In genomic region chr19:862529-863304, GRCh38 we compare ENCODE assay signal across 8 cellular contexts. TPM values are rescaled to one million over a fixed set of nuclear protein-coding genes. Genes with fewer than 3 reads are reported as not detected.
A peak's percentile ranks its signal among the peaks of the same experiment; 100 is the strongest.
DNase-seq lines count a peak whose midpoint lies in the region; ATAC-seq and TF ChIP-seq lines count a peak whose summit lies in the region.

No MANE protein-coding gene starts in this region.

- H3K27me3 ChIP-seq in GM06990 (replicated peaks; ENCODE audit: control insufficient read depth, insufficient read depth, low read length) (no peaks in the 10 kb centered on the region), SJCRH30 (no peaks in the 10 kb centered on the region), right cardiac atrium (ENCODE audit: control insufficient read depth, insufficient read depth) (no peaks in the 10 kb centered on the region)

- no peak for TF ChIP-seq CTCF in GM06990 (IDR thresholded peaks at IDR 0.05; ENCODE audit: insufficient read depth, low read length, poor library complexity, severe bottlenecking)

- 22% methylated on average over 51 of the region's 51 CpGs for whole genome bisulfite sequencing in right cardiac atrium

- H3K9me3 ChIP-seq in SJCRH30 (replicated peaks) (no peaks in the 10 kb centered on the region), right cardiac atrium (ENCODE audit: control insufficient read depth, low read length) (no peaks in the 10 kb centered on the region)

- intact Hi-C loops in right cardiac atrium (cut with DNase I), result loop anchor here in 2 of 4 donors (10.0 kb wide), 1 partner anchor 52 kb away; the partner anchor contains the start of genes KISS1R (in 2 of the 2) and R3HDM4 (in 2 of the 2)

- H3K4me1 ChIP-seq in SJCRH30, result peaks cover 4% of the 10 kb centered on the region; the same call in 1 of the 2 replicates
- no peaks in the 10 kb centered on the region for H3K4me1 ChIP-seq in right cardiac atrium (ENCODE audit: control insufficient read depth, insufficient read depth, low read length)

- no peak overlapping the region for H3K27ac ChIP-seq in SJCRH30
- no peak overlapping the region for H3K27ac ChIP-seq in right cardiac atrium (ENCODE audit: low read length)

- DNase-seq in GM06990 (ENCODE audit: extremely low read depth, insufficient read length) (peak; percentile 81), SJCRH30 (peak; percentile 42 to 48), right cardiac atrium (peak; percentile 70 to 89 (median 87)), DMS153 (lab: John Stamatoyannopoulos, UW) (no peak)
- peak; percentile 67 for DNase-seq in activated gamma-delta T cell treated with anti-CD3 and anti-CD28 coated beads, Interleukin-2, amount 50 U/mL, for 16 hours (ENCODE audit: low read depth)
- DNase-seq in stimulated activated CD4-positive, alpha-beta T cell treated with anti-CD3 and anti-CD28 coated beads, Interleukin-2, amount 100 ng/mL, for 4 hours (ENCODE audit: low read depth), result peak; percentile 61

- ATAC-seq in right cardiac atrium, result peak in 1 of 2 donors; percentile 31
- ATAC-seq in GM21381 (IDR thresholded peaks at IDR 0.05; ENCODE audit: unreplicated experiment), result no peak
- no peak for ATAC-seq in GM21786 (IDR thresholded peaks at IDR 0.05; ENCODE audit: unreplicated experiment)

- H3K36me3 ChIP-seq in GM06990 (ENCODE audit: control insufficient read depth, insufficient read depth, low read length) (peaks cover 3% of the 10 kb centered on the region; the same call in 1 of the 2 replicates), SJCRH30 (peaks cover 4% of the 10 kb centered on the region; the same call in 1 of the 2 replicates)

- H3K4me3 ChIP-seq in GM06990 (replicated peaks; ENCODE audit: low read depth, low read length), result no peak overlapping the region
- no peak overlapping the region for H3K4me3 ChIP-seq in SJCRH30
- no peak overlapping the region for H3K4me3 ChIP-seq in right cardiac atrium (ENCODE audit: low read length)

RNA-seq across cellular contexts. Expression of gene CFD, which starts 3.3 kb away (rescaled TPM):
- 0.08 and 0.18 TPM in 2 replicates for total RNA-seq in SJCRH30 (2014; rRNA removed; shearing (Covaris generic))
- total RNA-seq in right cardiac atrium, result 100 to 1,000 TPM; 221 to 590 (median 310) TPM
- polyA plus RNA-seq in right cardiac atrium, result 869 TPM

RNA-seq across cellular contexts. Expression of gene ELANE, which starts 10.6 kb away (rescaled TPM):
- not detected in 2 replicates for total RNA-seq in SJCRH30 (2014; rRNA removed; shearing (Covaris generic))
- 1 to 10 TPM in 3 of 4 donors, under 1 TPM in 1; 0.85 to 2.6 (median 1.9) TPM for total RNA-seq in right cardiac atrium
- 3.4 TPM for polyA plus RNA-seq in right cardiac atrium

RNA-seq across cellular contexts. Expression of gene PRTN3, which starts 21.9 kb away (rescaled TPM):
- not detected in 2 replicates for total RNA-seq in SJCRH30 (2014; rRNA removed; shearing (Covaris generic))
- not detected for total RNA-seq in right cardiac atrium
- polyA plus RNA-seq in right cardiac atrium, result not detected

RNA-seq across cellular contexts. Expression of gene MED16, which starts 30.3 kb away (rescaled TPM):
- total RNA-seq in SJCRH30 (2014; rRNA removed; shearing (Covaris generic)), result 19.6 and 21.3 TPM in 2 replicates
- 10 to 100 TPM; 23.9 to 28.4 (median 25.4) TPM for total RNA-seq in right cardiac atrium
- 21.3 TPM for polyA plus RNA-seq in right cardiac atrium

RNA-seq across cellular contexts. Expression of gene RNU6-9, which starts 30.6 kb away (rescaled TPM):
- not detected in 2 replicates for total RNA-seq in SJCRH30 (2014; rRNA removed; shearing (Covaris generic))
- total RNA-seq in right cardiac atrium, result not detected
- not detected for polyA plus RNA-seq in right cardiac atrium

Comparison
In these comparisons a context has a peak if more than half of its experiments do, and no peak if none do; other contexts are left out.
1. RNA of gene CFD, which starts 3.3 kb away (total RNA-seq): 221 to 590 TPM in right cardiac atrium; 0.08 to 0.18 TPM in SJCRH30; every median in the first group is over 100 times any median in the second.